In the genomic region with DNA sequence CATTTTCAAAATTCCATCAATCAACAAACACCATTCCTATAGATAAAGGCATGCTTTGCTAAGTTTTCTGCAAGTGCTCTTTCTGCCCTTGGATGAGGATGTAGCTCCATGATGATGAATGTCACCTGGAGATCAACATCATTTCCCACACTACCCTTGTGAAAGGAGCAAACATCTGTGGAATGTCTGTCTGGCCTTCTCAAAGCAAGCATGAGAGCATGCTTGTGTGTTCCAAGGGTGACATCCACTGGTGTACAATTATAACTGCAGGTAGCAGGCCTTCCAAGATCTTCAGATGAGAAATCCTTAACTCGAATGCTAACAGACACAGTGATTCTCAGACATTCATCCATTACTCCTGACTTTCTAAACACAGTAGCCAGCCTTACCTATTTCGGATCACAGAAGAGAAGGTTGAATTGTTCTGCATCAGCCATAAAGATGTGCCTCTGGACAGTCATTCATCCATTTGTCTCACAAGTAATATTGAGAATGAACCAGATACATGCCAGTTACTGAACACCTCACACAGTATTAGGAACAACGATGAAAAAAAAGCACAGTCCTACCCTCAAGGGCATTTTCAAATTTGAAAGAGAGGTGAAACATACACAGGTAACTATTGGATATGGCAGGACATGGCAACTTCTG, we compare ENCODE assay signal across 9 cellular contexts.
DNase-seq lines count a peak whose midpoint lies in the region; TF ChIP-seq lines count a peak whose summit lies in the region.
"Had no signal": no experiment of that assay in that cellular context is flagged by ENCODE, and none has a peak within 500 bp of the region (broad histone marks: within the 10 kb centered on the region; RNA-seq: fewer than 3 reads in every experiment).

No MANE protein-coding gene starts in this region.

- no peaks in the 10 kb centered on the region for H3K79me1 ChIP-seq in mesenchymal stem cell (replicated peaks; ENCODE audit: low read length, poor library complexity, severe bottlenecking)

- peak; percentile 92 for DNase-seq in AG04449 (ENCODE audit: low read depth, low spot score)
- DNase-seq in HEK293T (ENCODE audit: extremely low spot score): peak; percentile 81
- peak; percentile 46 for DNase-seq in MG63
- peak; percentile 67 for DNase-seq in RPMI8226
- peak; percentile 49 for DNase-seq in endothelial cell (ENCODE audit: low spot score)
- DNase-seq in mesenchymal stem cell: peak; percentile 88
- DNase-seq in stimulated activated CD8-positive, alpha-beta memory T cell treated with anti-CD3 and anti-CD28 coated beads, Interleukin-4, amount 100 ng/mL, for 48 hours: no peak

- H3K27ac ChIP-seq in mesenchymal stem cell (ENCODE audit: low read length, poor library complexity, severe bottlenecking): no peak overlapping the region
- H3K27ac ChIP-seq: skin epidermis had no signal

- no peak overlapping the region for H3K4me3 ChIP-seq in AG04449 (ENCODE audit: low read depth, low read length)
- H3K4me3 ChIP-seq in MG63: no peak overlapping the region
- H3K4me3 ChIP-seq in mesenchymal stem cell (ENCODE audit: insufficient read depth in 1 of 2, low read depth in 1 of 2, low read length in 2 of 2): no peak overlapping the region
- H3K4me3 ChIP-seq: skin epidermis had no signal

- no peak overlapping the region for H3K18ac ChIP-seq in mesenchymal stem cell (ENCODE audit: low read depth in 1 of 2, low read length in 2 of 2)

- no peak overlapping the region for H4K8ac ChIP-seq in mesenchymal stem cell (ENCODE audit: low read length)

- peaks cover 4% of the 10 kb centered on the region for H3K9me3 ChIP-seq in MG63
- no peaks in the 10 kb centered on the region for H3K9me3 ChIP-seq in mesenchymal stem cell (ENCODE audit: control insufficient read depth, low read length)

- H3K27ac Mint-ChIP-seq in endothelial cell (ENCODE audit: unreplicated experiment): peak overlapping the region; percentile 22

- CTCF ChIA-PET in AG04449 (lab: Yijun Ruan, JAX) (interaction anchor here (0.6 to 4.0 kb wide), 22 partner anchors 9 to 1226 kb away, joined by 3 to 46 read pairs (median 3); partner anchors contain the start of gene HMCN1), HEK293T (lab: Yijun Ruan, JAX) (interaction anchor here (1.0 kb wide), 1 partner anchor 58 kb away, joined by 4 read pairs; no protein-coding TSS in a partner anchor)

- H3K14ac ChIP-seq in mesenchymal stem cell (ENCODE audit: low read length in 2 of 2): no peak overlapping the region

- H4K91ac ChIP-seq in mesenchymal stem cell (ENCODE audit: low read length): no peak overlapping the region

- H3K27me3 ChIP-seq in MG63: no peaks in the 10 kb centered on the region; the same call in 1 of the 2 replicates
- H3K27me3 ChIP-seq in mesenchymal stem cell (ENCODE audit: control insufficient read depth in 1 of 2, insufficient read depth in 1 of 2, low read length in 2 of 2): no peaks in the 10 kb centered on the region

- no peak overlapping the region for H3K4me3 Mint-ChIP-seq in endothelial cell (ENCODE audit: unreplicated experiment)

- H3K4me2 ChIP-seq in mesenchymal stem cell (ENCODE audit: low read length, poor library complexity, severe bottlenecking): no peak overlapping the region

- H3K4ac ChIP-seq in mesenchymal stem cell (ENCODE audit: low read depth in 1 of 2, low read length in 2 of 2): no peak overlapping the region

- H3K4me1 Mint-ChIP-seq in endothelial cell (ENCODE audit: unreplicated experiment): peaks cover 7% of the 10 kb centered on the region

- TF ChIP-seq CTCF in AG04449 (IDR thresholded peaks at IDR 0.05; ENCODE audit: insufficient read depth, low read length, missing control alignments) (peak; percentile 77), GM12873 (IDR thresholded peaks at IDR 0.05; ENCODE audit: insufficient read depth, low read depth, low read length, missing control alignments) (peak; percentile 84), endothelial cell (IDR thresholded peaks at IDR 0.05; ENCODE audit: unreplicated experiment) (peak; percentile 53)

- no peak overlapping the region for H3K23ac ChIP-seq in mesenchymal stem cell (ENCODE audit: low read length in 2 of 2)

- no peak overlapping the region for H2AK5ac ChIP-seq in mesenchymal stem cell (ENCODE audit: low read length, severe bottlenecking)

- 31% methylated on average over 3 of the region's 3 CpGs for WGBS in mesenchymal stem cell

- H3K36me3 Mint-ChIP-seq in endothelial cell (ENCODE audit: low read depth, unreplicated experiment): no peaks in the 10 kb centered on the region

- H2BK15ac ChIP-seq in mesenchymal stem cell (ENCODE audit: low read depth, poor library complexity, severe bottlenecking): no peak overlapping the region

- H3K36me3 ChIP-seq in MG63: no peaks in the 10 kb centered on the region
- no peaks in the 10 kb centered on the region for H3K36me3 ChIP-seq in mesenchymal stem cell (ENCODE audit: control insufficient read depth in 1 of 2, insufficient read depth in 2 of 2, low read depth in 1 of 2, low read length in 2 of 2)

- peak overlapping the region in 1 of 2 experiments; percentile 47 for H2BK12ac ChIP-seq in mesenchymal stem cell (ENCODE audit: low read length in 2 of 2)

- H3K9ac ChIP-seq in mesenchymal stem cell (ENCODE audit: low read length): peak overlapping the region; percentile 40

- no peaks in the 10 kb centered on the region for H3K4me1 ChIP-seq in mesenchymal stem cell (ENCODE audit: control insufficient read depth, insufficient read depth, low read depth, low read length)

- no peak overlapping the region for H2AFZ ChIP-seq in mesenchymal stem cell (ENCODE audit: low read depth, low read length)

- no peak overlapping the region for H2BK120ac ChIP-seq in mesenchymal stem cell (ENCODE audit: low read depth, low read length)

- POLR2A ChIA-PET in AG04449 (lab: Yijun Ruan, JAX): no interaction called here
- POLR2A ChIA-PET in HEK293T (lab: Yijun Ruan, JAX): no interaction called here

- no peaks in the 10 kb centered on the region for H3K9me3 Mint-ChIP-seq in endothelial cell (ENCODE audit: unreplicated experiment)

- no peak overlapping the region for H2BK5ac ChIP-seq in mesenchymal stem cell (ENCODE audit: low read depth, low read length, poor library complexity, severe bottlenecking)

- peaks cover 6% of the 10 kb centered on the region for H3K27me3 Mint-ChIP-seq in endothelial cell (ENCODE audit: unreplicated experiment)

TF ChIP-seq in HEK293T, 16 proteins besides CTCF, POLR2A, EP300 and RAD21:
- TF ChIP-seq PKNOX1 (IDR thresholded peaks at IDR 0.05) (peak; percentile 35; the same call in 1 of the 2 replicates), ARNT (IDR thresholded peaks at IDR 0.05) (no peak)
